1 cellular context compared by ENCODE assay signal in the genomic region with DNA sequence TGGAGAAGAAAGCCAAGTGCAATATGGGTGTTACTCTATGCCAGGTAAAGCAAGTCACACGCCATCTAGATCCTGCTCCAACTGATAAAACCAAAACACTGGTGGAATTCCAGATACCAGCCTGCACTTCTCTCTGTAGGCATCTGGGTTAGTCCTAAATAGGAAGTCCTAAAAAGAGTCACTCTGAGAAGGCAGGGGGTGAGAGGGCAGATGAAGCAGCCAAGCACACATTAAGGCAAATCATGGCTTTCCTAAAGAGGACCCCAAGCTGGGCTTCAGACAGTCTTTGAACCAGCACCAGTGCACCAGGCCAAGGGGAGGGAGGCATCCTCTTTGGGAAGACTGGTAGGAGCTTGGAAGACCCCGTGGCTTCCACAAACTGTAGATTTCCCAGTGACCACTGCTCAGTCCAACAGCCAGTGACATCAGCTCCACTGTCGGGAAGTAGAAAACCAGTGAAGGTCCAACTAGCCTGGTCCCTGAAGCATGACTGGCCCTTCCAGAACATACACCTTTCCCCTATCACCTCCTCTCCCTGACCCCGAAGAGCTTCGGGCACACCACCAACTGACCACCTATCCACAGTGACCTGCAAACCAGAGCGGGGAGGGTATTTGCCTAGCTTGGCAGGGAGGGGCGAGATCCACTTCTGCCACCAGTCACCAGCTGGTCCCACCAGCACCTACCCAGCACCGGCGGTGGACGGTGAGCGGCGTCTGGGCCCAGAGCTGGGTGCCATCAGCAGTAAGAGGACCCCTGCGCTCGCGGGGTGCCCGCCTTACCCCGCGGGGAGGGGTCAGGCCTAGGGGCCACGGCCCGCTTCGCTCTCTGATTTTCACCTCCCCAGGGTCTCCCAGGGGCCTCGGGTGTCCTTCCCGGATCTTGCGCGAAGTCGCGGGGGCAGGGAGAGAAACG.
TF ChIP-seq lines count a peak whose summit lies in the region.

No MANE protein-coding gene starts in this region.

TF ChIP-seq in K562, 482 proteins besides CTCF, POLR2A, EP300 and RAD21 (continued from another document):
- TF ChIP-seq, protein P1, sequence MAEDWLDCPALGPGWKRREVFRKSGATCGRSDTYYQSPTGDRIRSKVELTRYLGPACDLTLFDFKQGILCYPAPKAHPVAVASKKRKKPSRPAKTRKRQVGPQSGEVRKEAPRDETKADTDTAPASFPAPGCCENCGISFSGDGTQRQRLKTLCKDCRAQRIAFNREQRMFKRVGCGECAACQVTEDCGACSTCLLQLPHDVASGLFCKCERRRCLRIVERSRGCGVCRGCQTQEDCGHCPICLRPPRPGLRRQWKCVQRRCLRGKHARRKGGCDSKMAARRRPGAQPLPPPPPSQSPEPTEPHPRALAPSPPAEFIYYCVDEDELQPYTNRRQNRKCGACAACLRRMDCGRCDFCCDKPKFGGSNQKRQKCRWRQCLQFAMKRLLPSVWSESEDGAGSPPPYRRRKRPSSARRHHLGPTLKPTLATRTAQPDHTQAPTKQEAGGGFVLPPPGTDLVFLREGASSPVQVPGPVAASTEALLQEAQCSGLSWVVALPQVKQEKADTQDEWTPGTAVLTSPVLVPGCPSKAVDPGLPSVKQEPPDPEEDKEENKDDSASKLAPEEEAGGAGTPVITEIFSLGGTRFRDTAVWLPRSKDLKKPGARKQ (CRISPR knock-in tag; IDR thresholded peaks at IDR 0.05), result peak; percentile 21; the same call in 1 of the 2 replicates
TF ChIP-seq in K562: peak in this region for 1.
